23 cellular contexts compared by ENCODE assay signal in the genomic region with DNA sequence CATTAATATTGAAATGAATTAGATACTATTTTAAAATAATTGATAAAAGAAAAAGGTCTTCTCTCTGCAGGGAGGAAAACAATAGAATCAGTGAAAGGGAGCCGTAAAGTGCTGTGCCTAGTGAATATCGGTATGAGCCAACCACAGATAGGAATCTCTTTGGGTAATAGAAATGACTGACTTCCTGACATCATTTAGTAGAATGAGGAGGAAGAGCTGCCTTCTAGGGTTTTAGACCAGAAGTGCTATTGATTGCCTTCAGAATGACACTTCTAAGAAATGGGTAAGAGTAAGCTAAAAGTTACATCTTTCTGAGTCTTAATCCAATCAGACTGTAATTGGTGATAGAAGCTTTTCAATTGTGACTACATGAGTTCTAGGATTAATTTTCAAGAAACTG.
"Had no signal": no experiment of that assay in that cellular context is flagged by ENCODE, and none has a peak within 500 bp of the region (broad histone marks: within the 10 kb centered on the region; RNA-seq: fewer than 3 reads in every experiment).

No MANE protein-coding gene starts in this region.

- H3K36me3 Mint-ChIP-seq: naive thymus-derived CD4-positive, alpha-beta T cell; stimulated activated memory B cell treated with anti-CD40 and anti-IgM and Interleukin-4, amounts not matched to agents 10 μg/mL and 1 μg/mL and 100 μg/mL, for 72 hours had no signal

- H3K27ac ChIP-seq: parathyroid adenoma, prostate gland, right lobe of liver, spleen, testis, tibial nerve, upper lobe of right lung had no signal

- H3K27ac Mint-ChIP-seq: naive thymus-derived CD4-positive, alpha-beta T cell; nephron progenitor cell; stimulated activated memory B cell treated with anti-CD40 and anti-IgM and Interleukin-4, amounts not matched to agents 10 μg/mL and 1 μg/mL and 100 μg/mL, for 72 hours; stimulated activated naive CD8-positive, alpha-beta T cell treated with anti-CD3 and anti-CD28 coated beads, Interleukin-15, Interleukin-2, amounts not matched to agents 100 ng/mL and 50 ng/mL, for 24 hours had no signal

- H3K4me1 ChIP-seq: parathyroid adenoma, prostate gland, right lobe of liver, spleen, testis, upper lobe of right lung had no signal

- H3K4me3 Mint-ChIP-seq: nephron progenitor cell; stimulated activated memory B cell treated with anti-CD40 and anti-IgM and Interleukin-4, amounts not matched to agents 10 μg/mL and 1 μg/mL and 100 μg/mL, for 72 hours; stimulated activated naive CD8-positive, alpha-beta T cell treated with anti-CD3 and anti-CD28 coated beads, Interleukin-15, Interleukin-2, amounts not matched to agents 100 ng/mL and 50 ng/mL, for 24 hours had no signal

- H3K36me3 ChIP-seq: prostate gland, right lobe of liver, spleen, tibial nerve, upper lobe of right lung had no signal

- DNase-seq: cortex of kidney; dorsolateral prefrontal cortex; effector CD8-positive, alpha-beta T cell; foreskin melanocyte; head of caudate nucleus; hypothalamus; kidney glomerular epithelial cell; mammary epithelial cell; naive thymus-derived CD4-positive, alpha-beta T cell; nephron progenitor cell; retina; right lobe of liver; spleen; stimulated activated CD4-positive, alpha-beta T cell treated with anti-CD3 and anti-CD28 coated beads, Interleukin-15, amount 100 ng/mL, for 24 hours; stimulated activated CD4-positive, alpha-beta T cell treated with anti-CD3 and anti-CD28 coated beads, Interleukin-1b, Interleukin-23, amount 100 ng/mL, for 48 hours; stimulated activated CD4-positive, alpha-beta T cell treated with anti-CD3 and anti-CD28 coated beads, Interleukin-4, amount 100 ng/mL, for 24 hours; testis; upper lobe of right lung had no signal

- H3K9me3 Mint-ChIP-seq: nephron progenitor cell; stimulated activated memory B cell treated with anti-CD40 and anti-IgM and Interleukin-4, amounts not matched to agents 10 μg/mL and 1 μg/mL and 100 μg/mL, for 72 hours; stimulated activated naive CD8-positive, alpha-beta T cell treated with anti-CD3 and anti-CD28 coated beads, Interleukin-15, Interleukin-2, amounts not matched to agents 100 ng/mL and 50 ng/mL, for 24 hours had no signal

- ATAC-seq: naive thymus-derived CD4-positive, alpha-beta T cell; right lobe of liver; stimulated activated memory B cell treated with anti-CD40 and anti-IgM and Interleukin-4, amounts not matched to agents 10 μg/mL and 1 μg/mL and 100 μg/mL, for 72 hours; upper lobe of right lung had no signal

- H3K27me3 Mint-ChIP-seq: stimulated activated memory B cell treated with anti-CD40 and anti-IgM and Interleukin-4, amounts not matched to agents 10 μg/mL and 1 μg/mL and 100 μg/mL, for 72 hours had no signal

- H3K9me3 ChIP-seq: prostate gland, right lobe of liver, spleen, testis, tibial nerve, upper lobe of right lung had no signal

- H3K27me3 ChIP-seq: dorsolateral prefrontal cortex, right lobe of liver, spleen, testis, tibial nerve, upper lobe of right lung had no signal

- H3K4me1 Mint-ChIP-seq: stimulated activated memory B cell treated with anti-CD40 and anti-IgM and Interleukin-4, amounts not matched to agents 10 μg/mL and 1 μg/mL and 100 μg/mL, for 72 hours had no signal

- H3K4me3 ChIP-seq: dorsolateral prefrontal cortex, prostate gland, right lobe of liver, spleen, testis, tibial nerve, upper lobe of right lung had no signal
